32 cellular contexts compared by ENCODE assay signal in the genomic region with DNA sequence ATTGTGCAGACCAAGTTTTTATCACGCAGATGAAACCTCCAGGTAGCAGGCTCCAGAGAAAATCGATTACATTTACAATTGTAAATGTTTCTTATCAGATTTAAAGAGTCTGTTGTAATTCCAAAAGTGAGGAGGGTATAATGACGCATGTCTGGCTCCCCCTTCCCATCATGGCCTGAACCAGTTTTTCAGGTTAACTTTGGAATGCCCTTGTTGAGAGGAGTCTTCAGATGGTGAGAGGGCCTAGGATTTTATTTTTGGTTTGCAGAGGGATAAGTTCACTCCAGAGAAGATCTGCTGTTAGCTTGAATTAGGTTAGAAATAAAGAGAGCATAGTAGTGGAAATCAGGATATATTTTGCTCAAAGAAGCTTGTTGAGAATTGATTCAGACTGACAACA.
"Had no signal": no experiment of that assay in that cellular context is flagged by ENCODE, and none has a peak within 500 bp of the region (broad histone marks: within the 10 kb centered on the region; RNA-seq: fewer than 3 reads in every experiment).

No MANE protein-coding gene starts in this region.

- DNase-seq: activated B cell treated with CpG ODN at 0.5 μM for 24 hours; activated CD4-positive, alpha-beta T cell treated with anti-CD3 and anti-CD28 coated beads for 48 hours; activated CD4-positive, alpha-beta T cell treated with anti-CD3 and anti-CD28 coated beads, Interleukin-2, amount 50 U/mL, for 1 hour; activated CD4-positive, alpha-beta T cell treated with anti-CD3 and anti-CD28 coated beads, Interleukin-2, amount 50 U/mL, for 48 hours; activated CD8-positive, alpha-beta memory T cell treated with anti-CD3 and anti-CD28 coated beads for 24 hours; activated CD8-positive, alpha-beta T cell treated with anti-CD3 and anti-CD28 coated beads for 36 hours; activated effector memory CD4-positive, alpha-beta T cell treated with Interleukin-2 at 50 U/mL for 16 hours; activated gamma-delta T cell treated with Interleukin-2 at 50 U/mL for 16 hours; activated naive CD4-positive, alpha-beta T cell treated with anti-CD3 and anti-CD28 coated beads, Interleukin-2, amount 50 U/mL, for 16 hours; activated naive CD4-positive, alpha-beta T cell treated with Interleukin-2 at 50 U/mL for 16 hours; activated T-cell treated with anti-CD3 and anti-CD28 coated beads, Interleukin-2, amount 50 U/mL, for 4 hours; amygdala; aorta; body of pancreas; central memory CD4-positive, alpha-beta T cell; cerebellar nuclear complex; dorsolateral prefrontal cortex; effector memory CD4-positive, alpha-beta T cell; endodermal cell; foreskin fibroblast; head of caudate nucleus; T-helper 1 cell; T-helper 17 cell; T1000; WERI-Rb-1 had no signal

- H3K4me3 Mint-ChIP-seq: activated B cell treated with CpG ODN at 0.5 μM for 24 hours; activated CD8-positive, alpha-beta T cell treated with anti-CD3 and anti-CD28 coated beads for 36 hours; activated naive CD8-positive, alpha-beta T cell; activated T-cell treated with anti-CD3 and anti-CD28 coated beads, Interleukin-2, amount 50 U/mL, for 4 hours; activated T-helper 17 cell treated with anti-CD3 and anti-CD28 coated beads, Interleukin-2, amount 50 U/mL, for 72 hours; dendritic cell treated with granulocyte-macrophage colony-stimulating factor and Interleukin-4, amounts not matched to agents 40 ng/mL and 50 ng/mL, for 4 days; endodermal cell; T-helper 17 cell; T-helper 2 cell treated with Interferon-gamma antibody and Interleukin-4, amounts not matched to agents 5 μg/mL and 100 μg/mL, for 36 hours had no signal

- H3K27me3 Mint-ChIP-seq: activated CD8-positive, alpha-beta T cell treated with anti-CD3 and anti-CD28 coated beads for 36 hours; activated naive CD8-positive, alpha-beta T cell; activated T-helper 17 cell treated with anti-CD3 and anti-CD28 coated beads, Interleukin-2, amount 50 U/mL, for 72 hours; dendritic cell treated with granulocyte-macrophage colony-stimulating factor and Interleukin-4, amounts not matched to agents 40 ng/mL and 50 ng/mL, for 4 days; T-helper 17 cell had no signal

- H3K27ac ChIP-seq: body of pancreas, coronary artery, dorsolateral prefrontal cortex, WERI-Rb-1 had no signal

- H3K9me3 ChIP-seq: body of pancreas had no signal

- H3K4me1 ChIP-seq: body of pancreas had no signal

- H3K4me3 ChIP-seq: body of pancreas, coronary artery, dorsolateral prefrontal cortex had no signal

- ATAC-seq: activated CD4-positive, CD25-positive, alpha-beta regulatory T cell treated with anti-CD3 and anti-CD28 coated beads, Interleukin-2, amount 50 U/mL, for 24 hours; activated CD8-positive, alpha-beta T cell treated with anti-CD3 and anti-CD28 coated beads for 36 hours; activated T-cell treated with anti-CD3 and anti-CD28 coated beads, Interleukin-2, amount 50 U/mL, for 4 hours; activated T-helper 17 cell treated with anti-CD3 and anti-CD28 coated beads, Interleukin-2, amount 50 U/mL, for 72 hours; body of pancreas; esophagus mucosa; T-helper 17 cell had no signal

- H3K27ac Mint-ChIP-seq: activated B cell treated with CpG ODN at 0.5 μM for 24 hours; activated CD8-positive, alpha-beta T cell treated with anti-CD3 and anti-CD28 coated beads for 36 hours; activated naive CD8-positive, alpha-beta T cell; activated T-helper 17 cell treated with anti-CD3 and anti-CD28 coated beads, Interleukin-2, amount 50 U/mL, for 72 hours; dendritic cell treated with granulocyte-macrophage colony-stimulating factor and Interleukin-4, amounts not matched to agents 40 ng/mL and 50 ng/mL, for 4 days; endodermal cell; T-helper 17 cell; T-helper 2 cell treated with Interferon-gamma antibody and Interleukin-4, amounts not matched to agents 5 μg/mL and 100 μg/mL, for 36 hours had no signal

- H3K4me1 Mint-ChIP-seq: activated B cell treated with CpG ODN at 0.5 μM for 24 hours; activated T-helper 17 cell treated with anti-CD3 and anti-CD28 coated beads, Interleukin-2, amount 50 U/mL, for 72 hours; endodermal cell; T-helper 17 cell had no signal

- H3K36me3 ChIP-seq: WERI-Rb-1 had no signal

- H3K9me3 Mint-ChIP-seq: activated B cell treated with CpG ODN at 0.5 μM for 24 hours; activated CD8-positive, alpha-beta T cell treated with anti-CD3 and anti-CD28 coated beads for 36 hours; activated T-cell treated with anti-CD3 and anti-CD28 coated beads, Interleukin-2, amount 50 U/mL, for 4 hours; endodermal cell; T-helper 2 cell treated with Interferon-gamma antibody and Interleukin-4, amounts not matched to agents 5 μg/mL and 100 μg/mL, for 36 hours had no signal

- H3K27me3 ChIP-seq: body of pancreas, dorsolateral prefrontal cortex had no signal
